Comparison of ENCODE assay signal across 19 cellular contexts in genomic region chr22:32737811-32738210, GRCh38.
DNase-seq lines count a peak whose midpoint lies in the region; ATAC-seq and TF ChIP-seq lines count a peak whose summit lies in the region.
"Had no signal": no experiment of that assay in that cellular context is flagged by ENCODE, and none has a peak within 500 bp of the region (broad histone marks: within the 10 kb centered on the region; RNA-seq: fewer than 3 reads in every experiment).

No MANE protein-coding gene starts in this region.

- H3K9me3 ChIP-seq in naive thymus-derived CD4-positive, alpha-beta T cell (ENCODE audit: control insufficient read depth in 2 of 3, low read length in 3 of 3), result no peaks in the 10 kb centered on the region
- H3K9me3 ChIP-seq: Peyer's patch had no signal

- no peaks in the 10 kb centered on the region for H3K4me1 ChIP-seq in naive thymus-derived CD4-positive, alpha-beta T cell (ENCODE audit: control insufficient read depth in 2 of 2, insufficient read depth in 2 of 2, low read length in 2 of 2)
- H3K4me1 ChIP-seq: Peyer's patch had no signal

- POLR2A ChIA-PET in naive thymus-derived CD4-positive, alpha-beta T cell (lab: Charles Lee), result no interaction called here

- TF ChIP-seq CTCF in NB4 (IDR thresholded peaks at IDR 0.05; ENCODE audit: low read depth, low read length), result no peak
- TF ChIP-seq CTCF in type B pancreatic cell (conservative IDR thresholded peaks at IDR 0.05), result no peak

- no peak overlapping the region for H3K4me3 Mint-ChIP-seq in activated T-helper 17 cell treated with anti-CD3 and anti-CD28 coated beads, Interleukin-2, amount 50 U/mL, for 72 hours
- no peak overlapping the region for H3K4me3 Mint-ChIP-seq in naive thymus-derived CD4-positive, alpha-beta T cell
- H3K4me3 Mint-ChIP-seq in type B pancreatic cell, result no peak overlapping the region
- H3K4me3 Mint-ChIP-seq: B cell; CD4-positive, CD25-positive, alpha-beta regulatory T cell had no signal

- DNase-seq in GM04504 (ENCODE audit: low read depth) (peak; percentile 29), NB4 (ENCODE audit: low read depth) (peak; percentile 62), nucleus accumbens (lab: John Stamatoyannopoulos, UW) (no peak), type B pancreatic cell (ENCODE audit: extremely low spot score, unreplicated experiment) (no peak), amniotic stem cell (lab: John Stamatoyannopoulos, UW) (no peak), HT-29 (ENCODE audit: low spot score) (no peak)
- no peak for DNase-seq in naive thymus-derived CD4-positive, alpha-beta T cell
- DNase-seq: CD4-positive, CD25-positive, alpha-beta regulatory T cell; H7; NCI-H1048; NCI-H1436 treated with DMSO at 0.1 percent for 48 hours; NCI-H2081 treated with DMSO at 0.1 percent for 48 hours; NCI-H524; Peyer's patch; Right ventricle myocardium superior had no signal

- H3K4me3 ChIP-seq in NB4 (ENCODE audit: low read depth, low read length), result no peak overlapping the region
- no peak overlapping the region for H3K4me3 ChIP-seq in naive thymus-derived CD4-positive, alpha-beta T cell (ENCODE audit: low read length)
- H3K4me3 ChIP-seq: K562, Peyer's patch, SK-N-MC had no signal

- H3K9me3 Mint-ChIP-seq in activated T-helper 17 cell treated with anti-CD3 and anti-CD28 coated beads, Interleukin-2, amount 50 U/mL, for 72 hours, result no peaks in the 10 kb centered on the region
- H3K9me3 Mint-ChIP-seq in naive thymus-derived CD4-positive, alpha-beta T cell, result peaks cover 0 to 5% (median 0%) of the 10 kb centered on the region in 11 donors
- H3K9me3 Mint-ChIP-seq in type B pancreatic cell, result no peaks in the 10 kb centered on the region

- no peaks in the 10 kb centered on the region for H3K36me3 ChIP-seq in naive thymus-derived CD4-positive, alpha-beta T cell (ENCODE audit: control insufficient read depth in 2 of 3, insufficient read depth in 3 of 3, low read length in 3 of 3)
- H3K36me3 ChIP-seq: Peyer's patch had no signal

- ATAC-seq in activated T-helper 17 cell treated with anti-CD3 and anti-CD28 coated beads, Interleukin-2, amount 50 U/mL, for 72 hours (replicated peaks), result peak; percentile 43
- peak; percentile 22 for ATAC-seq in naive thymus-derived CD4-positive, alpha-beta T cell
- ATAC-seq: K562 had no signal

- H3K27ac Mint-ChIP-seq in activated T-helper 17 cell treated with anti-CD3 and anti-CD28 coated beads, Interleukin-2, amount 50 U/mL, for 72 hours, result no peak overlapping the region
- no peak overlapping the region for H3K27ac Mint-ChIP-seq in naive thymus-derived CD4-positive, alpha-beta T cell
- no peak overlapping the region for H3K27ac Mint-ChIP-seq in type B pancreatic cell
- H3K27ac Mint-ChIP-seq: B cell; CD4-positive, CD25-positive, alpha-beta regulatory T cell had no signal

- H3K4me1 Mint-ChIP-seq in activated T-helper 17 cell treated with anti-CD3 and anti-CD28 coated beads, Interleukin-2, amount 50 U/mL, for 72 hours, result no peaks in the 10 kb centered on the region
- no peaks in the 10 kb centered on the region for H3K4me1 Mint-ChIP-seq in naive thymus-derived CD4-positive, alpha-beta T cell
- peaks cover 18% of the 10 kb centered on the region for H3K4me1 Mint-ChIP-seq in type B pancreatic cell (ENCODE audit: unreplicated experiment)
- H3K4me1 Mint-ChIP-seq: B cell; CD4-positive, CD25-positive, alpha-beta regulatory T cell had no signal

- no peak for TF ChIP-seq POLR2A in NB4 (IDR thresholded peaks at IDR 0.05; ENCODE audit: extremely low read depth, insufficient read length)

- H3K27me3 Mint-ChIP-seq in activated T-helper 17 cell treated with anti-CD3 and anti-CD28 coated beads, Interleukin-2, amount 50 U/mL, for 72 hours, result peaks cover 18% of the 10 kb centered on the region
- peaks cover 10 to 22% (median 17%) of the 10 kb centered on the region in 5 donors for H3K27me3 Mint-ChIP-seq in naive thymus-derived CD4-positive, alpha-beta T cell
- no peaks in the 10 kb centered on the region for H3K27me3 Mint-ChIP-seq in type B pancreatic cell

- H3K27me3 ChIP-seq in naive thymus-derived CD4-positive, alpha-beta T cell (ENCODE audit: control insufficient read depth in 2 of 2, insufficient read depth in 2 of 2, low read length in 2 of 2), result no peaks in the 10 kb centered on the region
- H3K27me3 ChIP-seq: Peyer's patch had no signal

- CTCF ChIA-PET in naive thymus-derived CD4-positive, alpha-beta T cell (lab: Charles Lee), result no interaction called here

- no peak overlapping the region for H3K27ac ChIP-seq in naive thymus-derived CD4-positive, alpha-beta T cell (ENCODE audit: low read depth, low read length)
- H3K27ac ChIP-seq: Peyer's patch, SK-N-MC had no signal

- no peaks in the 10 kb centered on the region for H3K36me3 Mint-ChIP-seq in activated T-helper 17 cell treated with anti-CD3 and anti-CD28 coated beads, Interleukin-2, amount 50 U/mL, for 72 hours (ENCODE audit: low read depth)
- H3K36me3 Mint-ChIP-seq in naive thymus-derived CD4-positive, alpha-beta T cell, result no peaks in the 10 kb centered on the region
- H3K36me3 Mint-ChIP-seq in type B pancreatic cell, result no peaks in the 10 kb centered on the region
- H3K36me3 Mint-ChIP-seq: CD4-positive, CD25-positive, alpha-beta regulatory T cell had no signal

- intact Hi-C loops in naive thymus-derived CD4-positive, alpha-beta T cell (cut with micrococcal nuclease), result no loop called here

Comparison
In these comparisons a context has a peak if more than half of its experiments do, and no peak if none do; other contexts are left out.
1. DNase-seq: peak in GM04504 (single experiment) and NB4 (single experiment); none in naive thymus-derived CD4-positive, alpha-beta T cell (0 of 9), nucleus accumbens (0 of 56), type B pancreatic cell (single experiment), amniotic stem cell (single experiment) and HT-29 (single experiment).